Comparison of ENCODE assay signal across 35 cellular contexts in the genomic region with DNA sequence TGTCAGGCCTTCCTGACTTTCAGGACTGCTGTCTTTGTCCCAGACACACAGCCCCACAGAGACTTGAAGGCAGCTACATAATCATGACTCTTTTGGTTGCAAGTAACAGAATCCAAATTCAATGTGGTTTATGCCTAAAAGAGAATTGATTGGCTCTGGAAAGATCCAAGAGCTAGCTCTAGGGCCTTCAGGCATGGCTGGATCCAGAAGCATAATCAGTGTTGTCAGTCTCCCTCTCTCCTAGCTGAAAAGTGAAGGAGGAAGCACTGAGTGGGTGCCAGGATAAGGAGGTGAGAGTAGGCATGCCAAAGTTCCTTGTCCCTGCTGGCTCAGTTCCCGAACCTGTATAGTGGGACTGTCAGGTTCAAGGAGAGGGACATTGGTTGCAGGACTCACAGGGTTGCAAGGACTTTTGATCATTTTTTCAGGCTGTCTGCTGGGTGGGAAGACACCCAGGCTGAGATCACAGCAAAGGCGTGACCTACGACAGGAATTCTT. TPM values are rescaled to one million over a fixed set of nuclear protein-coding genes. Genes with fewer than 3 reads are reported as not detected.
"Had no signal": no experiment of that assay in that cellular context is flagged by ENCODE, and none has a peak within 500 bp of the region (broad histone marks: within the 10 kb centered on the region; RNA-seq: fewer than 3 reads in every experiment).

No MANE protein-coding gene starts in this region.

- H3K79me2 ChIP-seq: parathyroid adenoma had no signal

- H3K9me3 Mint-ChIP-seq: nephron, neural progenitor cell had no signal

- H3K4me3 Mint-ChIP-seq: naive thymus-derived CD4-positive, alpha-beta T cell; natural killer cell; nephron; neural progenitor cell; stimulated activated memory B cell treated with anti-CD40 and anti-IgM and Interleukin-4, amounts not matched to agents 10 μg/mL and 1 μg/mL and 100 μg/mL, for 72 hours; stimulated activated naive CD8-positive, alpha-beta T cell treated with anti-CD3 and anti-CD28 coated beads, Interleukin-15, amount 100 ng/mL, for 72 hours; type B pancreatic cell had no signal

- H3K4me3 ChIP-seq: neural progenitor cell, psoas muscle, skin epidermis, smooth muscle cell, spleen, suprapubic skin, testis, tibial artery, transverse colon, upper lobe of right lung, uterus had no signal

- H3K4me2 ChIP-seq: neural progenitor cell, smooth muscle cell had no signal

- H3K36me3 Mint-ChIP-seq: natural killer cell had no signal

- H3K9ac ChIP-seq: neural progenitor cell, parathyroid adenoma had no signal

- H3K36me3 ChIP-seq: neural progenitor cell, spleen, suprapubic skin, tibial artery, transverse colon, upper lobe of right lung, uterus had no signal

- DNase-seq: naive thymus-derived CD4-positive, alpha-beta T cell; natural killer cell; nucleus accumbens; posterior cingulate gyrus; psoas muscle; spleen; stimulated activated CD4-positive, alpha-beta T cell treated with anti-CD3 and anti-CD28 coated beads, Interleukin-12 subunit alpha, Interleukin-12 subunit beta, amount 100 ng/mL, for 4 hours; stimulated activated CD4-positive, alpha-beta T cell treated with anti-CD3 and anti-CD28 coated beads, Interleukin-1b, Interleukin-23, amount 100 ng/mL, for 48 hours; stimulated activated CD4-positive, alpha-beta T cell treated with anti-CD3 and anti-CD28 coated beads, Interleukin-4, amount 100 ng/mL, for 1 hour; stimulated activated CD4-positive, alpha-beta T cell treated with anti-CD3 and anti-CD28 coated beads, Interleukin-4, amount 100 ng/mL, for 4 hours; stimulated activated CD8-positive, alpha-beta memory T cell treated with anti-CD3 and anti-CD28 coated beads, Interleukin-4, amount 100 ng/mL, for 48 hours; stimulated activated naive CD4-positive, alpha-beta T cell; stimulated activated naive CD8-positive, alpha-beta T cell treated with anti-CD3 and anti-CD28 coated beads, Interleukin-15, amount 100 ng/mL, for 72 hours; stimulated activated naive CD8-positive, alpha-beta T cell treated with anti-CD3 and anti-CD28 coated beads, Interleukin-15, Interleukin-2, amounts not matched to agents 100 U/mL and 50 U/mL, for 24 hours; substantia nigra; testis; tibial artery; transverse colon; upper lobe of right lung; uterus had no signal

- H3K4me1 ChIP-seq: neural progenitor cell, parathyroid adenoma, psoas muscle, spleen, suprapubic skin, testis, transverse colon, upper lobe of right lung, uterus had no signal

- H3K9me3 ChIP-seq: neutrophil, psoas muscle, spleen, suprapubic skin, testis, tibial artery, transverse colon, upper lobe of right lung, uterus had no signal

- H3K27me3 ChIP-seq: neural progenitor cell, neutrophil, spleen, suprapubic skin, testis, tibial artery, transverse colon, upper lobe of right lung, uterus had no signal

- H3K27me3 Mint-ChIP-seq: naive thymus-derived CD4-positive, alpha-beta T cell; stimulated activated naive CD8-positive, alpha-beta T cell treated with anti-CD3 and anti-CD28 coated beads, Interleukin-15, amount 100 ng/mL, for 72 hours had no signal

- H3K27ac ChIP-seq: neural progenitor cell, neutrophil, parathyroid adenoma, psoas muscle, skin epidermis, spleen, suprapubic skin, testis, tibial artery, transverse colon, upper lobe of right lung, uterus had no signal

- H3K27ac Mint-ChIP-seq: natural killer cell; nephron; stimulated activated memory B cell treated with anti-CD40 and anti-IgM and Interleukin-4, amounts not matched to agents 10 μg/mL and 1 μg/mL and 100 μg/mL, for 72 hours; type B pancreatic cell had no signal

- ATAC-seq: naive thymus-derived CD4-positive, alpha-beta T cell; natural killer cell; psoas muscle; right cardiac atrium; sciatic nerve; stimulated activated memory B cell treated with anti-CD40 and anti-IgM and Interleukin-4, amounts not matched to agents 10 μg/mL and 1 μg/mL and 100 μg/mL, for 72 hours; stimulated activated naive CD8-positive, alpha-beta T cell treated with anti-CD3 and anti-CD28 coated beads, Interleukin-15, amount 100 ng/mL, for 72 hours; stimulated activated naive CD8-positive, alpha-beta T cell treated with anti-CD3 and anti-CD28 coated beads, Interleukin-15, Interleukin-2, amounts not matched to agents 100 U/mL and 50 U/mL, for 24 hours; upper lobe of right lung had no signal

- H3K4me1 Mint-ChIP-seq: natural killer cell; stimulated activated memory B cell treated with anti-CD40 and anti-IgM and Interleukin-4, amounts not matched to agents 10 μg/mL and 1 μg/mL and 100 μg/mL, for 72 hours; stimulated activated naive CD8-positive, alpha-beta T cell treated with anti-CD3 and anti-CD28 coated beads, Interleukin-15, amount 100 ng/mL, for 72 hours had no signal

RNA-seq across cellular contexts. Expression of a gene that starts 25.5 kb away (rescaled TPM):
- total RNA-seq: osteocyte, progenitor cell of endocrine pancreas, renal cortical epithelial cell, smooth muscle cell had no signal
- polyA plus RNA-seq: neural cell, smooth muscle cell had no signal

RNA-seq across cellular contexts. Expression of a gene that starts 37.8 kb away (rescaled TPM):
- total RNA-seq: osteocyte, progenitor cell of endocrine pancreas had no signal
- polyA plus RNA-seq: neural cell, smooth muscle cell had no signal
